ENCODE assay signal across 19 cellular contexts in the genomic region with DNA sequence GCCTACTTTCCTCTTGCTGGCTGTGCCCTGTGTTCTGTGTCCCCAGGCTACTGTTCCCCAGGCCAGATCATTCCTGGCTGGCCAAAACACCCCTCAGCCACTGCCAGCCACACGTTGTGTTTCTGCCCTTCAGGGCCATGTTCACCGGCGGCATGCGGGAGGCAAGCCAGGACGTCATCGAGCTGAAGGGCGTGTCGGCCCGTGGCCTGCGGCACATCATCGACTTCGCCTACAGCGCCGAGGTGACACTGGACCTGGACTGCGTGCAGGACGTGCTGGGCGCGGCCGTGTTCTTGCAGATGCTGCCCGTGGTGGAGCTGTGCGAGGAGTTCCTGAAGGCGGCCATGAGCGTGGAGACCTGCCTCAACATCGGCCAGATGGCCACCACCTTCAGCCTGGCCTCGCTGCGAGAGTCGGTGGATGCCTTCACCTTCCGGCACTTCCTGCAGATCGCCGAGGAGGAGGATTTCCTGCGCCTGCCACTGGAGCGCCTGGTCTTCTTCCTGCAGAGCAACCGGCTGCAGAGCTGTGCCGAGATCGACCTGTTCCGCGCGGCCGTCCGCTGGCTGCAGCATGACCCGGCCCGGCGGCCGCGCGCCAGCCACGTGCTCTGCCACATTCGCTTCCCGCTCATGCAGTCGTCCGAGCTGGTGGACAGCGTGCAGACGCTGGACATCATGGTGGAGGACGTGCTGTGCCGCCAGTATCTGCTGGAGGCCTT. TPM values are rescaled to one million over a fixed set of nuclear protein-coding genes. Genes with fewer than 3 reads are reported as not detected.
"Had no signal": no experiment of that assay in that cellular context is flagged by ENCODE, and none has a peak within 500 bp of the region (broad histone marks: within the 10 kb centered on the region; RNA-seq: fewer than 3 reads in every experiment).

No MANE protein-coding gene starts in this region.

- H3K4me1 ChIP-seq: foreskin keratinocyte had no signal

- H3K4me3 ChIP-seq: lung, sigmoid colon, skin epidermis, transverse colon had no signal

- H3K4me3 Mint-ChIP-seq: dendritic cell treated with granulocyte-macrophage colony-stimulating factor and Interleukin-4, amounts not matched to agents 40 ng/mL and 50 ng/mL, for 4 days; endodermal cell; nephron; stimulated activated naive B cell treated with anti-CD40 and anti-IgM and Interleukin-4, amounts not matched to agents 10 μg/mL and 1 μg/mL and 100 μg/mL, for 72 hours; stimulated activated naive CD8-positive, alpha-beta T cell treated with anti-CD3 and anti-CD28 coated beads, Interleukin-15, amount 100 ng/mL, for 72 hours had no signal

- H3K9me3 ChIP-seq: sigmoid colon, testis, transverse colon had no signal

- H3K27ac Mint-ChIP-seq: dendritic cell treated with granulocyte-macrophage colony-stimulating factor and Interleukin-4, amounts not matched to agents 40 ng/mL and 50 ng/mL, for 4 days; endodermal cell; nephron; stimulated activated naive B cell treated with anti-CD40 and anti-IgM and Interleukin-4, amounts not matched to agents 10 μg/mL and 1 μg/mL and 100 μg/mL, for 72 hours; stimulated activated naive CD8-positive, alpha-beta T cell treated with anti-CD3 and anti-CD28 coated beads, Interleukin-15, amount 100 ng/mL, for 72 hours had no signal

- H3K27me3 ChIP-seq: foreskin keratinocyte, sigmoid colon, testis, transverse colon had no signal

- DNase-seq: endodermal cell; erythroblast; foreskin keratinocyte; kidney; left colon; left ventricle myocardium superior; mesendoderm; naive B cell; sigmoid colon; stimulated activated CD4-positive, alpha-beta T cell treated with anti-CD3 and anti-CD28 coated beads, Interleukin-2, amount 100 ng/mL, for 24 hours; stimulated activated CD4-positive, alpha-beta T cell treated with anti-CD3 and anti-CD28 coated beads, Interleukin-4, amount 100 ng/mL, for 4 hours; stimulated activated naive B cell treated with anti-CD40 and anti-IgM and Interleukin-4, amounts not matched to agents 10 μg/mL and 1 μg/mL and 100 μg/mL, for 72 hours; stimulated activated naive CD8-positive, alpha-beta T cell treated with anti-CD3 and anti-CD28 coated beads, Interleukin-15, amount 100 ng/mL, for 72 hours; testis; transverse colon had no signal

- ATAC-seq: foreskin keratinocyte; left colon; left ventricle myocardium superior; stimulated activated naive CD8-positive, alpha-beta T cell treated with anti-CD3 and anti-CD28 coated beads, Interleukin-15, amount 100 ng/mL, for 72 hours had no signal

- H3K27ac ChIP-seq: foreskin keratinocyte, skin epidermis, testis had no signal

- H3K9me3 Mint-ChIP-seq: dendritic cell treated with granulocyte-macrophage colony-stimulating factor and Interleukin-4, amounts not matched to agents 40 ng/mL and 50 ng/mL, for 4 days; endodermal cell; naive B cell; nephron; stimulated activated naive B cell treated with anti-CD40 and anti-IgM and Interleukin-4, amounts not matched to agents 10 μg/mL and 1 μg/mL and 100 μg/mL, for 72 hours; stimulated activated naive CD8-positive, alpha-beta T cell treated with anti-CD3 and anti-CD28 coated beads, Interleukin-15, amount 100 ng/mL, for 72 hours had no signal

- H3K27me3 Mint-ChIP-seq: dendritic cell treated with granulocyte-macrophage colony-stimulating factor and Interleukin-4, amounts not matched to agents 40 ng/mL and 50 ng/mL, for 4 days; naive B cell; stimulated activated naive B cell treated with anti-CD40 and anti-IgM and Interleukin-4, amounts not matched to agents 10 μg/mL and 1 μg/mL and 100 μg/mL, for 72 hours; stimulated activated naive CD8-positive, alpha-beta T cell treated with anti-CD3 and anti-CD28 coated beads, Interleukin-15, amount 100 ng/mL, for 72 hours had no signal

RNA-seq across cellular contexts. Expression of gene TMEM59L, which starts 55.0 kb away (rescaled TPM):
- total RNA-seq: foreskin keratinocyte had no signal
- polyA plus RNA-seq: foreskin keratinocyte had no signal
